In the genomic region with DNA sequence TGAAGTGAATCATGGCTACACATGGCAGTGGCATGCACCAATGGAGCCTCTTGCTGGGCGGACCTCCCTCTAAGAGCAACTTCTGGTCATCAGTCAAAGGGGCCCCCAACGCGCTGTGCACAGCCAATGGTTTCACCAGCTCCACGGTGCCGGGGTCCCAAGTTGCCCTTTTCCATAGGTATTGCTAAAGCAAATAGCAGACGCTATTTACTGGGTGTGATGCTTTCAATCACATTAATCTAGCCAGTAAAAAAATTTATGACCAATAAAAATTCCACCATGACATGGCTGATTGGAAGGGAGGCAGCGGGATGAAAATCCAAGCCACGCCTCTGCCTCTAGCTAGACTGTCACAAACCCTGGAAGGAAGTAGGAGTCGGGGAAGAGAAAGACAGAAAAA, we compare ENCODE assay signal across 22 cellular contexts.
A peak's percentile ranks its signal among the peaks of the same experiment; 100 is the strongest.
DNase-seq lines count a peak whose midpoint lies in the region; TF ChIP-seq lines count a peak whose summit lies in the region.
"Had no signal": no experiment of that assay in that cellular context is flagged by ENCODE, and none has a peak within 500 bp of the region (broad histone marks: within the 10 kb centered on the region; RNA-seq: fewer than 3 reads in every experiment).

No MANE protein-coding gene starts in this region.

- TSS peak; percentile 49 for BruUV-seq in PC-9 (replicated peaks; lab: Mats Ljungman, UMichigan)

- no peak overlapping the region for H3K4me3 Mint-ChIP-seq in CD14-positive monocyte
- H3K4me3 Mint-ChIP-seq: B cell; central memory CD8-positive, alpha-beta T cell; T-helper 1 cell treated with Interleukin-12 subunit alpha and Interleukin-12 subunit beta and Interleukin-4 antibody, amounts not matched to agents 30 μg/mL and 1 μg/mL, for 36 hours had no signal

- H3K36me3 ChIP-seq in PC-9 (ENCODE audit: low read depth) (no peaks in the 10 kb centered on the region), hepatocyte (replicated peaks; ENCODE audit: insufficient read depth, low read depth) (no peaks in the 10 kb centered on the region), smooth muscle cell (ENCODE audit: low read depth) (no peaks in the 10 kb centered on the region)
- H3K36me3 ChIP-seq: esophagus muscularis mucosa, HAP-1, left lung, neutrophil, right atrium auricular region, WERI-Rb-1 had no signal

- H2AFZ ChIP-seq in PC-9 (no peak overlapping the region), hepatocyte (no peak overlapping the region), smooth muscle cell (ENCODE audit: low read depth) (no peak overlapping the region)

- WGBS in hepatocyte (ENCODE audit: low lambda C conversion rate, missing lambda C conversion rate): 83% methylated on average over 9 of the region's 9 CpGs
- WGBS in smooth muscle cell (ENCODE audit: low lambda C conversion rate): 20% methylated on average over 9 of the region's 9 CpGs

- H3K9me2 ChIP-seq in PC-9 (ENCODE audit: insufficient read depth) (no peaks in the 10 kb centered on the region), hepatocyte (replicated peaks; ENCODE audit: insufficient read depth) (no peaks in the 10 kb centered on the region)

- no peaks in the 10 kb centered on the region for H3K27me3 ChIP-seq in PC-9 (ENCODE audit: insufficient read depth, low read depth)
- H3K27me3 ChIP-seq in hepatocyte: no peaks in the 10 kb centered on the region
- H3K27me3 ChIP-seq in smooth muscle cell (ENCODE audit: low read depth): no peaks in the 10 kb centered on the region
- H3K27me3 ChIP-seq: esophagus muscularis mucosa, left lung, neutrophil, right atrium auricular region had no signal

- peak overlapping the region; percentile 94 for H3K9ac ChIP-seq in smooth muscle cell (ENCODE audit: low read depth)

- H3F3A ChIP-seq in PC-9 (ENCODE audit: insufficient read depth, low read depth) (peaks cover 15% of the 10 kb centered on the region; the same call in 1 of the 2 replicates), smooth muscle cell (ENCODE audit: low read depth) (peaks cover 24% of the 10 kb centered on the region)

- TF ChIP-seq CTCF in PC-9 (conservative IDR thresholded peaks at IDR 0.05): no peak
- TF ChIP-seq CTCF in hepatocyte (IDR thresholded peaks at IDR 0.05; ENCODE audit: poor library complexity): no peak
- TF ChIP-seq CTCF in smooth muscle cell (IDR thresholded peaks at IDR 0.05; ENCODE audit: borderline replicate concordance, insufficient read depth, poor library complexity, severe bottlenecking): no peak
- TF ChIP-seq CTCF in CD14-positive monocyte (IDR thresholded peaks at IDR 0.05): no peak

- H3K79me2 ChIP-seq in PC-9 (ENCODE audit: low read depth): no peaks in the 10 kb centered on the region
- H3K79me2 ChIP-seq in hepatocyte: no peaks in the 10 kb centered on the region
- H3K79me2 ChIP-seq in smooth muscle cell (ENCODE audit: low read depth): no peaks in the 10 kb centered on the region

- intact Hi-C loops in PC-9 (cut with micrococcal nuclease; ENCODE audit: unreplicated experiment) (no loop called here), CD14-positive monocyte (cut with micrococcal nuclease) (no loop called here)

- no peak overlapping the region for H3K27ac ChIP-seq in PC-9
- peak overlapping the region; percentile 10 for H3K27ac ChIP-seq in hepatocyte
- H3K27ac ChIP-seq in smooth muscle cell (ENCODE audit: low read depth): peak overlapping the region; percentile 99
- H3K27ac ChIP-seq: esophagus muscularis mucosa, left lung, neutrophil, right atrium auricular region, WERI-Rb-1 had no signal

- DNase-seq in ELR (ENCODE audit: low read depth): peak; percentile 22
- no peak for DNase-seq in PC-9
- DNase-seq in hepatocyte (ENCODE audit: low spot score): peak; percentile 5
- peak; percentile 49 for DNase-seq in smooth muscle cell (lab: John Stamatoyannopoulos, UW; ENCODE audit: unreplicated experiment)
- DNase-seq in activated T-cell treated with anti-CD3 and anti-CD28 coated beads, Interleukin-2, amount 50 U/mL, for 1 hour: no peak
- no peak for DNase-seq in CD14-positive monocyte (ENCODE audit: low spot score)
- DNase-seq in SIG-M5 (lab: John Stamatoyannopoulos, UW): no peak
- DNase-seq: activated CD4-positive, alpha-beta T cell treated with anti-CD3 and anti-CD28 coated beads, Interleukin-2, amount 50 U/mL, for 4 hours; activated gamma-delta T cell treated with Interleukin-2 at 50 U/mL for 16 hours; amygdala; COR-L47; GDM1; NCI-H2029 treated with DMSO at 0.1 percent for 48 hours had no signal

- H4K20me1 ChIP-seq in PC-9 (ENCODE audit: insufficient read depth) (no peaks in the 10 kb centered on the region), hepatocyte (ENCODE audit: insufficient read depth, poor library complexity, severe bottlenecking) (no peaks in the 10 kb centered on the region), smooth muscle cell (ENCODE audit: low read depth) (no peaks in the 10 kb centered on the region)

- H3K36me3 Mint-ChIP-seq in CD14-positive monocyte: no peaks in the 10 kb centered on the region

- H3K4me2 ChIP-seq in PC-9 (no peak overlapping the region), hepatocyte (no peak overlapping the region), smooth muscle cell (peak overlapping the region; percentile 74)

- no peak overlapping the region for H3K27ac Mint-ChIP-seq in CD14-positive monocyte
- H3K27ac Mint-ChIP-seq: B cell; T-helper 1 cell treated with Interleukin-12 subunit alpha and Interleukin-12 subunit beta and Interleukin-4 antibody, amounts not matched to agents 30 μg/mL and 1 μg/mL, for 36 hours had no signal

- peaks cover 0 to 2% (median 1%) of the 10 kb centered on the region in 3 donors for H3K27me3 Mint-ChIP-seq in CD14-positive monocyte (ENCODE audit: low read depth in 3 of 3)
- H3K27me3 Mint-ChIP-seq: B cell; central memory CD8-positive, alpha-beta T cell had no signal

- H3K9me3 Mint-ChIP-seq in CD14-positive monocyte: peaks cover 0 to 11% (median 3%) of the 10 kb centered on the region in 7 donors

- CTCF ChIA-PET in PC-9 (lab: Charles Lee): interaction anchor here (0.9 kb wide), 1 partner anchor 20 kb away, joined by 4 read pairs; no protein-coding TSS in a partner anchor

- H3K9me3 ChIP-seq in PC-9 (ENCODE audit: insufficient read depth, low read depth): peaks cover 18% of the 10 kb centered on the region; the same call in 1 of the 2 replicates
- H3K9me3 ChIP-seq in hepatocyte (ENCODE audit: low read depth): no peaks in the 10 kb centered on the region
- no peaks in the 10 kb centered on the region for H3K9me3 ChIP-seq in smooth muscle cell (replicated peaks; ENCODE audit: low read depth)
- H3K9me3 ChIP-seq: esophagus muscularis mucosa, HAP-1, left lung, neutrophil, right atrium auricular region had no signal

- POLR2A ChIA-PET in PC-9 (lab: Charles Lee; ENCODE audit: unreplicated experiment): interaction anchor here (0.6 to 0.7 kb wide), 2 partner anchors 20 to 1827 kb away, joined by 3 to 10 read pairs; no protein-coding TSS in a partner anchor

- no peaks in the 10 kb centered on the region for H3K4me1 Mint-ChIP-seq in CD14-positive monocyte
- H3K4me1 Mint-ChIP-seq: B cell; central memory CD8-positive, alpha-beta T cell had no signal

- H3K4me3 ChIP-seq in PC-9 (no peak overlapping the region), hepatocyte (no peak overlapping the region), smooth muscle cell (no peak overlapping the region)
- H3K4me3 ChIP-seq: esophagus muscularis mucosa, HAP-1, left lung, right atrium auricular region had no signal

- H3K4me1 ChIP-seq in PC-9 (replicated peaks; ENCODE audit: insufficient read depth) (peaks cover 19% of the 10 kb centered on the region), hepatocyte (ENCODE audit: insufficient read depth) (peaks cover 13% of the 10 kb centered on the region), smooth muscle cell (ENCODE audit: low read depth) (peaks cover 16% of the 10 kb centered on the region)
- H3K4me1 ChIP-seq: esophagus muscularis mucosa, HAP-1, right atrium auricular region had no signal

Comparison
In these comparisons a context has a peak if more than half of its experiments do, and no peak if none do; other contexts are left out.
1. DNase-seq: peak in ELR (single experiment), hepatocyte (single experiment) and smooth muscle cell (single experiment); none in PC-9 (0 of 2), activated T-cell treated with anti-CD3 and anti-CD28 coated beads, Interleukin-2, amount 50 U/mL, for 1 hour (single experiment), CD14-positive monocyte (single experiment) and SIG-M5 (single experiment).